In genomic region chr2:215530191-215530968, GRCh38 we compare ENCODE assay signal across 18 cellular contexts.
A peak's percentile ranks its signal among the peaks of the same experiment; 100 is the strongest.
DNase-seq lines count a peak whose midpoint lies in the region; ATAC-seq, FAIRE-seq and TF ChIP-seq lines count a peak whose summit lies in the region.
"Had no signal": no experiment of that assay in that cellular context is flagged by ENCODE, and none has a peak within 500 bp of the region (broad histone marks: within the 10 kb centered on the region; RNA-seq: fewer than 3 reads in every experiment).

No MANE protein-coding gene starts in this region.

- H4K8ac ChIP-seq in H1 (ENCODE audit: extremely low read depth, insufficient read depth, low read length) = no peak overlapping the region

- H2BK12ac ChIP-seq in H1 (ENCODE audit: low read depth, low read length) = no peak overlapping the region

- H2BK15ac ChIP-seq in H1 (ENCODE audit: low read length) = no peak overlapping the region

- H3K18ac ChIP-seq in H1 (ENCODE audit: extremely low read depth, low read length) = no peak overlapping the region

- H4K91ac ChIP-seq in H1 (replicated peaks; ENCODE audit: insufficient read length, low read length) = no peak overlapping the region

- peaks cover 18% of the 10 kb centered on the region for H3K4me1 Mint-ChIP-seq in neural crest cell

- no peak overlapping the region for H2AFZ ChIP-seq in H1 (ENCODE audit: low read length)

- H2AK5ac ChIP-seq in H1 (ENCODE audit: low read depth, low read length) = no peak overlapping the region

- no peak overlapping the region for H2BK120ac ChIP-seq in H1 (replicated peaks; ENCODE audit: low read depth, low read length)

- CTCF ChIA-PET in H1 (lab: Charles Lee; ENCODE audit: partially characterized antibody) = interaction anchor here (0.6 kb wide), 1 partner anchor 140 kb away, joined by 3 read pairs; no protein-coding TSS in a partner anchor

- no peaks in the 10 kb centered on the region for H3K79me2 ChIP-seq in H1 (ENCODE audit: control insufficient read depth in 1 of 2, insufficient read depth in 2 of 2, low read length in 2 of 2)

- no peak for TF ChIP-seq EP300 in H1 (IDR thresholded peaks at IDR 0.05; ENCODE audit: borderline replicate concordance in 1 of 2, low read depth in 2 of 2, low read length in 2 of 2)

- peaks cover 11% of the 10 kb centered on the region for H3K9me3 Mint-ChIP-seq in neural crest cell
- H3K9me3 Mint-ChIP-seq: T-helper 1 cell treated with Interleukin-12 subunit alpha and Interleukin-12 subunit beta and Interleukin-4 antibody, amounts not matched to agents 30 μg/mL and 1 μg/mL, for 36 hours had no signal

- H4K5ac ChIP-seq in H1 (ENCODE audit: insufficient read length, low read depth, low read length) = no peak overlapping the region

- H3K4me3 Mint-ChIP-seq in neural crest cell = no peak overlapping the region
- H3K4me3 Mint-ChIP-seq: T-helper 1 cell treated with Interleukin-12 subunit alpha and Interleukin-12 subunit beta and Interleukin-4 antibody, amounts not matched to agents 30 μg/mL and 1 μg/mL, for 36 hours had no signal

- H3K27ac Mint-ChIP-seq in neural crest cell (ENCODE audit: unreplicated experiment) = peak overlapping the region; percentile 83
- H3K27ac Mint-ChIP-seq: activated naive CD4-positive, alpha-beta T cell treated with anti-CD3 and anti-CD28 coated beads, Interleukin-2, amount 50 U/mL, for 72 hours; T-helper 1 cell treated with Interleukin-12 subunit alpha and Interleukin-12 subunit beta and Interleukin-4 antibody, amounts not matched to agents 30 μg/mL and 1 μg/mL, for 36 hours had no signal

- intact Hi-C loops in posterior cingulate gyrus (cut with DNase I) = no loop called here

- H2BK5ac ChIP-seq in H1 (ENCODE audit: low read depth, low read length) = no peak overlapping the region

- no peak for TF ChIP-seq RAD21 in H1 (IDR thresholded peaks at IDR 0.05 in 1 of 2, conservative IDR thresholded peaks at IDR 0.05 in 1 of 2; ENCODE audit: low read depth in 2 of 2, low read length in 2 of 2)

- H3K23me2 ChIP-seq in H1 (ENCODE audit: low read depth, low read length) = no peaks in the 10 kb centered on the region; the same call in 1 of the 2 replicates

- peaks cover 5 to 9% of the 10 kb centered on the region in 2 experiments; a peak in 3 of 4 replicates for H3K9me3 ChIP-seq in H1 (ENCODE audit: insufficient read depth in 2 of 2, low read depth in 1 of 2, low read length in 1 of 2)
- H3K9me3 ChIP-seq: BE2C, colonic mucosa, thyroid gland had no signal

- peaks cover 2% of the 10 kb centered on the region for H3K36me3 Mint-ChIP-seq in neural crest cell (ENCODE audit: low read depth)
- H3K36me3 Mint-ChIP-seq: activated naive CD4-positive, alpha-beta T cell treated with anti-CD3 and anti-CD28 coated beads, Interleukin-2, amount 50 U/mL, for 72 hours had no signal

- no peak for TF ChIP-seq POLR2A in H1 (IDR thresholded peaks at IDR 0.05; ENCODE audit: control extremely low read depth in 1 of 2, low read depth in 2 of 2, low read length in 2 of 2)

- POLR2A ChIA-PET in H1 (lab: Charles Lee; ENCODE audit: partially characterized antibody) = no interaction called here

- no peak overlapping the region for H3K23ac ChIP-seq in H1 (ENCODE audit: insufficient read length)

- no peak for FAIRE-seq in H1 (lab: Jason Lieb, UNC)
- FAIRE-seq: GM12891 had no signal

- WGBS in H1 (ENCODE audit: extremely low coverage in 1 of 2, insufficient coverage in 1 of 2, insufficient read length in 1 of 2, insufficient replicate concordance in 2 of 2, low coverage in 1 of 2, low lambda C conversion rate in 2 of 2, missing lambda C conversion rate in 1 of 2), 2 experiments = 92% methylated on average over 4 of the region's 4 CpGs; no CpG with 5 or more reads in 1 of the 2 experiments

- no peak overlapping the region for H3K4me3 ChIP-seq in H1 (ENCODE audit: extremely low read depth in 1 of 4, insufficient read depth in 2 of 4, low read depth in 3 of 4, low read length in 4 of 4)
- H3K4me3 ChIP-seq: colonic mucosa, esophagus squamous epithelium, thyroid gland had no signal

- DNase-seq in EH (ENCODE audit: low read depth) (peak; percentile 56), RPMI7951 (ENCODE audit: low read depth) (peak; percentile 68), H1 (ENCODE audit: low read depth in 1 of 2, low spot score in 2 of 2) (no peak), neural crest cell (ENCODE audit: low read depth, low spot score) (no peak), RKO (ENCODE audit: low spot score) (no peak), caudate nucleus (lab: John Stamatoyannopoulos, UW) (no peak), posterior cingulate gyrus (no peak)
- DNase-seq: BE2C, colonic mucosa, DMS79 treated with DMSO at 0.1 percent for 48 hours, esophagus squamous epithelium, NCI-H1092 treated with DMSO at 0.1 percent for 48 hours, NCI-H446, thyroid gland had no signal

- no peaks in the 10 kb centered on the region for H3K79me1 ChIP-seq in H1 (ENCODE audit: low read depth, low read length)

- H2BK20ac ChIP-seq in H1 (ENCODE audit: low read length) = no peak overlapping the region

- no peak overlapping the region for H3K9ac ChIP-seq in H1 (replicated peaks in 1 of 4; ENCODE audit: extremely low read depth in 1 of 4, low read depth in 3 of 4, low read length in 3 of 4)

- no peak overlapping the region for H3K4ac ChIP-seq in H1 (replicated peaks; ENCODE audit: insufficient read length, low read depth, low read length)

- H3K56ac ChIP-seq in H1 (replicated peaks; ENCODE audit: insufficient read length, low read depth, low read length) = no peak overlapping the region

- H3K27ac ChIP-seq in H1 (ENCODE audit: low read depth, low read length) (no peak overlapping the region), caudate nucleus (ENCODE audit: low read depth, low read length) (no peak overlapping the region)
- H3K27ac ChIP-seq: colonic mucosa, thyroid gland had no signal

- H3K14ac ChIP-seq in H1 (ENCODE audit: insufficient read length) = no peak overlapping the region

- TF ChIP-seq CTCF in H1 (IDR thresholded peaks at IDR 0.05; ENCODE audit: control extremely low read depth in 1 of 3, insufficient read depth in 1 of 3, low read depth in 1 of 3, low read length in 3 of 3) = no peak
- TF ChIP-seq CTCF in neural crest cell (conservative IDR thresholded peaks at IDR 0.05) = no peak

- H3K27me3 Mint-ChIP-seq in neural crest cell (ENCODE audit: low read depth) = no peaks in the 10 kb centered on the region

- no peak for ATAC-seq in HG02852 (IDR thresholded peaks at IDR 0.05; ENCODE audit: unreplicated experiment)
- ATAC-seq: activated naive CD4-positive, alpha-beta T cell treated with anti-CD3 and anti-CD28 coated beads, Interleukin-2, amount 50 U/mL, for 72 hours had no signal

- no peaks in the 10 kb centered on the region for H4K20me1 ChIP-seq in H1 (replicated peaks in 1 of 2; ENCODE audit: control insufficient read depth in 1 of 2, insufficient read depth in 2 of 2, low read length in 2 of 2)

- H3K4me1 ChIP-seq in H1 (replicated peaks in 1 of 4; ENCODE audit: control insufficient read depth in 3 of 4, insufficient read depth in 4 of 4, low read length in 3 of 4) = no peaks in the 10 kb centered on the region
- H3K4me1 ChIP-seq: BE2C, colonic mucosa, esophagus squamous epithelium, thyroid gland had no signal

- H3K4me2 ChIP-seq in H1 (ENCODE audit: insufficient read depth in 1 of 2, low read depth in 2 of 2, low read length in 2 of 2) = no peak overlapping the region

- no peaks in the 10 kb centered on the region for H3K36me3 ChIP-seq in H1 (ENCODE audit: control insufficient read depth in 2 of 4, insufficient read depth in 4 of 4, low read length in 3 of 4)
- H3K36me3 ChIP-seq: BE2C, colonic mucosa, esophagus squamous epithelium, thyroid gland had no signal

- peaks cover 0 to 1% (median 0%) of the 10 kb centered on the region in 4 experiments; a peak in 1 of 7 replicates for H3K27me3 ChIP-seq in H1 (replicated peaks in 1 of 4; ENCODE audit: control insufficient read depth in 3 of 4, extremely low read depth in 1 of 4, insufficient read depth in 3 of 4, low read length in 3 of 4)
- H3K27me3 ChIP-seq: BE2C, colonic mucosa, esophagus squamous epithelium, thyroid gland had no signal

TF ChIP-seq in H1, 55 proteins besides CTCF, POLR2A, EP300 and RAD21:
- TF ChIP-seq MAFK (IDR thresholded peaks at IDR 0.05; ENCODE audit: low read depth, low read length) (peak; percentile 59; the same call in 1 of the 2 replicates), POLR2AphosphoS5 (IDR thresholded peaks at IDR 0.05; ENCODE audit: low read depth, low read length) (no peak)

Comparison
In these comparisons a context has a peak if more than half of its experiments do, and no peak if none do; other contexts are left out.
1. DNase-seq: peak in EH (single experiment) and RPMI7951 (single experiment); none in H1 (0 of 2), neural crest cell (single experiment), RKO (single experiment), caudate nucleus (0 of 61) and posterior cingulate gyrus (0 of 10).